Comparison of ENCODE assay signal across 19 cellular contexts in the genomic region with DNA sequence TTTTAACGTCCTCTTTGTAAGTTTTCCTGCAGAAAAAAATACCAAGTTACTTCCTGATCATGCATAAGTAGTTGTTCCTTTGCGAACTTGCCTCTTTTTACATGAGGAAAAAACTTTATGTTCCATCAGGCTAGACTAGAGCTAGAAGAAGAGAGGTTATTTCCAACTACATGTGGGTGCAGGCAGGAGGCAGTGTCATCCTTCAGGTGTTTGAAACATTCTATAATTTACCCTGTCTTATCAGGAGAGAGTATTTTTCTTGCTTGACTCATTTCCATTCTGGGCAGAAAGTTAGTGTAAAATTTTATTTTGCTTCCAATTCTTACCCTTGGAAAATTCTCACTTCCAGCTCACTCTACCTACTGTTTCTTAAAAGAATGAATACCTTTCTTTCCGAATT. TPM values are rescaled to one million over a fixed set of nuclear protein-coding genes. Genes with fewer than 3 reads are reported as not detected.
DNase-seq lines count a peak whose midpoint lies in the region; ATAC-seq and TF ChIP-seq lines count a peak whose summit lies in the region.
"Had no signal": no experiment of that assay in that cellular context is flagged by ENCODE, and none has a peak within 500 bp of the region (broad histone marks: within the 10 kb centered on the region; RNA-seq: fewer than 3 reads in every experiment).

No MANE protein-coding gene starts in this region.

- POLR2A ChIA-PET in CD4-positive, alpha-beta memory T cell (lab: Charles Lee; ENCODE audit: partially characterized antibody), result no interaction called here

- H3K9me2 ChIP-seq in hepatocyte (replicated peaks; ENCODE audit: insufficient read depth), result no peaks in the 10 kb centered on the region

- ATAC-seq in GM19351 (IDR thresholded peaks at IDR 0.05; ENCODE audit: unreplicated experiment), result no peak
- ATAC-seq in activated CD4-positive, CD25-positive, alpha-beta regulatory T cell treated with anti-CD3 and anti-CD28 coated beads, Interleukin-2, amount 50 U/mL, for 24 hours, result no peak
- ATAC-seq: heart right ventricle, right cardiac atrium had no signal

- H3K36me3 Mint-ChIP-seq in glutamatergic neuron (ENCODE audit: unreplicated experiment), result no peaks in the 10 kb centered on the region
- no peaks in the 10 kb centered on the region for H3K36me3 Mint-ChIP-seq in CD4-positive, alpha-beta memory T cell
- H3K36me3 Mint-ChIP-seq: activated naive CD8-positive, alpha-beta T cell had no signal

- 94% methylated on average over 3 of the region's 3 CpGs for WGBS in hepatocyte (ENCODE audit: low lambda C conversion rate, missing lambda C conversion rate)

- no peak overlapping the region for H3K27ac Mint-ChIP-seq in glutamatergic neuron (ENCODE audit: unreplicated experiment)
- no peak overlapping the region for H3K27ac Mint-ChIP-seq in CD4-positive, alpha-beta memory T cell
- H3K27ac Mint-ChIP-seq: activated naive CD8-positive, alpha-beta T cell; activated T-helper 1 cell treated with anti-CD3 and anti-CD28 coated beads, Interleukin-12 subunit alpha, Interleukin-12 subunit beta, Interleukin-2, Interleukin-4 antibody, amounts not matched to agents 30 ng/mL and 10 ng/mL and 1 ng/mL, durations not matched to agents 14 hours and 24 hours and 36 hours had no signal

- no peak overlapping the region for H3K4me3 ChIP-seq in WERI-Rb-1 (ENCODE audit: low read depth, low read length)
- H3K4me3 ChIP-seq in hepatocyte, result no peak overlapping the region
- no peak overlapping the region for H3K4me3 ChIP-seq in CD4-positive, alpha-beta memory T cell (ENCODE audit: low read length in 2 of 2)
- H3K4me3 ChIP-seq: coronary artery, heart right ventricle had no signal

- no peak overlapping the region for H2AFZ ChIP-seq in hepatocyte

- no peaks in the 10 kb centered on the region for H3K27me3 Mint-ChIP-seq in glutamatergic neuron (ENCODE audit: unreplicated experiment)
- H3K27me3 Mint-ChIP-seq in CD4-positive, alpha-beta memory T cell, result no peaks in the 10 kb centered on the region
- H3K27me3 Mint-ChIP-seq: activated naive CD8-positive, alpha-beta T cell had no signal

- no peaks in the 10 kb centered on the region for H3K79me2 ChIP-seq in hepatocyte

- peak; percentile 38 for TF ChIP-seq CTCF in WERI-Rb-1 (IDR thresholded peaks at IDR 0.05; ENCODE audit: low read depth, low read length)
- peak; percentile 27 for TF ChIP-seq CTCF in hepatocyte (IDR thresholded peaks at IDR 0.05; ENCODE audit: poor library complexity)
- no peak for TF ChIP-seq CTCF in glutamatergic neuron (IDR thresholded peaks at IDR 0.05; ENCODE audit: partially characterized antibody, unreplicated experiment)

- CTCF ChIA-PET in CD4-positive, alpha-beta memory T cell (lab: Charles Lee; ENCODE audit: partially characterized antibody), result no interaction called here

- no peaks in the 10 kb centered on the region for H4K20me1 ChIP-seq in hepatocyte (ENCODE audit: insufficient read depth, poor library complexity, severe bottlenecking)

- no peaks in the 10 kb centered on the region for H3K4me1 Mint-ChIP-seq in glutamatergic neuron (ENCODE audit: low read depth, unreplicated experiment)
- no peaks in the 10 kb centered on the region for H3K4me1 Mint-ChIP-seq in CD4-positive, alpha-beta memory T cell

- peak; percentile 1 for DNase-seq in NCI-H82 (lab: John Stamatoyannopoulos, UW)
- no peak for DNase-seq in NCI-H82 treated with DMSO at 0.1 percent for 48 hours (lab: John Stamatoyannopoulos, UW; ENCODE audit: unreplicated experiment)
- peak; percentile 8 for DNase-seq in WERI-Rb-1
- DNase-seq in hepatocyte (ENCODE audit: low spot score), result no peak
- DNase-seq in glutamatergic neuron, result no peak
- DNase-seq in CD4-positive, alpha-beta memory T cell, result no peak
- DNase-seq: activated CD4-positive, alpha-beta T cell treated with anti-CD3 and anti-CD28 coated beads for 1 hour; C1 segment of cervical spinal cord; heart right ventricle; right cardiac atrium; stimulated activated CD4-positive, alpha-beta T cell treated with anti-CD3 and anti-CD28 coated beads, Interleukin-15, amount 100 ng/mL, for 24 hours; substantia nigra; T-helper 9 cell had no signal

- H3K27ac ChIP-seq in WERI-Rb-1, result no peak overlapping the region
- H3K27ac ChIP-seq in hepatocyte, result no peak overlapping the region
- H3K27ac ChIP-seq in CD4-positive, alpha-beta memory T cell (ENCODE audit: low read depth, low read length), result no peak overlapping the region
- H3K27ac ChIP-seq: coronary artery, heart right ventricle had no signal

- no peaks in the 10 kb centered on the region for H3K36me3 ChIP-seq in WERI-Rb-1
- H3K36me3 ChIP-seq in hepatocyte (replicated peaks; ENCODE audit: insufficient read depth, low read depth), result no peaks in the 10 kb centered on the region
- H3K36me3 ChIP-seq in CD4-positive, alpha-beta memory T cell (ENCODE audit: insufficient read depth, low read length), result no peaks in the 10 kb centered on the region
- H3K36me3 ChIP-seq: heart right ventricle had no signal

- no peaks in the 10 kb centered on the region for H3K9me3 Mint-ChIP-seq in glutamatergic neuron (ENCODE audit: unreplicated experiment)
- H3K9me3 Mint-ChIP-seq in CD4-positive, alpha-beta memory T cell, result peaks cover 0 to 16% (median 6%) of the 10 kb centered on the region in 8 donors
- H3K9me3 Mint-ChIP-seq: activated T-helper 1 cell treated with anti-CD3 and anti-CD28 coated beads, Interleukin-12 subunit alpha, Interleukin-12 subunit beta, Interleukin-2, Interleukin-4 antibody, amounts not matched to agents 30 ng/mL and 10 ng/mL and 1 ng/mL, durations not matched to agents 14 hours and 24 hours and 36 hours had no signal

- H3K27me3 ChIP-seq in WERI-Rb-1 (ENCODE audit: insufficient read depth, low read depth, severe bottlenecking) (no peaks in the 10 kb centered on the region), hepatocyte (no peaks in the 10 kb centered on the region)
- no peaks in the 10 kb centered on the region for H3K27me3 ChIP-seq in CD4-positive, alpha-beta memory T cell (ENCODE audit: insufficient read depth, low read length)
- H3K27me3 ChIP-seq: heart right ventricle had no signal

- H3K9me3 ChIP-seq in WERI-Rb-1 (ENCODE audit: severe bottlenecking), result no peaks in the 10 kb centered on the region
- no peaks in the 10 kb centered on the region for H3K9me3 ChIP-seq in hepatocyte (ENCODE audit: low read depth)
- no peaks in the 10 kb centered on the region for H3K9me3 ChIP-seq in CD4-positive, alpha-beta memory T cell (ENCODE audit: control insufficient read depth in 1 of 2, low read length in 2 of 2)
- H3K9me3 ChIP-seq: heart right ventricle had no signal

- peaks cover 4% of the 10 kb centered on the region for H3K4me1 ChIP-seq in hepatocyte (ENCODE audit: insufficient read depth)
- no peaks in the 10 kb centered on the region for H3K4me1 ChIP-seq in CD4-positive, alpha-beta memory T cell (ENCODE audit: insufficient read depth, low read length)
- H3K4me1 ChIP-seq: heart right ventricle had no signal

- no peak overlapping the region for H3K4me3 Mint-ChIP-seq in glutamatergic neuron (ENCODE audit: unreplicated experiment)
- H3K4me3 Mint-ChIP-seq in CD4-positive, alpha-beta memory T cell, result no peak overlapping the region
- H3K4me3 Mint-ChIP-seq: activated naive CD8-positive, alpha-beta T cell; activated T-helper 1 cell treated with anti-CD3 and anti-CD28 coated beads, Interleukin-12 subunit alpha, Interleukin-12 subunit beta, Interleukin-2, Interleukin-4 antibody, amounts not matched to agents 30 ng/mL and 10 ng/mL and 1 ng/mL, durations not matched to agents 14 hours and 24 hours and 36 hours had no signal

- H3K4me2 ChIP-seq in hepatocyte, result no peak overlapping the region

- intact Hi-C loops in CD4-positive, alpha-beta memory T cell (cut with micrococcal nuclease), result no loop called here

RNA-seq across cellular contexts. Expression of gene EPHA7, which starts 28.5 kb away (rescaled TPM):
- total RNA-seq in hepatocyte (19.2 and 20.2 TPM in 2 replicates), glutamatergic neuron (ENCODE audit: unreplicated experiment) (3.6 TPM)
- polyA plus RNA-seq in hepatocyte, result 5.9 and 6.9 TPM in 2 replicates
- not detected for total RNA-seq in CD4-positive, alpha-beta memory T cell
- polyA plus RNA-seq in CD4-positive, alpha-beta memory T cell, result not detected
- total RNA-seq: activated T-helper 1 cell treated with anti-CD3 and anti-CD28 coated beads, Interleukin-12 subunit alpha, Interleukin-12 subunit beta, Interleukin-2, Interleukin-4 antibody, amounts not matched to agents 30 ng/mL and 10 ng/mL and 1 ng/mL, durations not matched to agents 14 hours and 24 hours and 36 hours; MCF 10A had no signal

Comparison
In these comparisons a context has a peak if more than half of its experiments do, and no peak if none do; other contexts are left out.
1. DNase-seq: peak in NCI-H82 (single experiment) and WERI-Rb-1 (single experiment); none in NCI-H82 treated with DMSO at 0.1 percent for 48 hours (single experiment), hepatocyte (single experiment), glutamatergic neuron (single experiment) and CD4-positive, alpha-beta memory T cell (0 of 5).